10 cellular contexts compared by ENCODE assay signal in genomic region chr1:190436615-190437014, GRCh38. TPM values are rescaled to one million over a fixed set of nuclear protein-coding genes. Genes with fewer than 3 reads are reported as not detected.
DNase-seq lines count a peak whose midpoint lies in the region; ATAC-seq, FAIRE-seq and TF ChIP-seq lines count a peak whose summit lies in the region.
"Had no signal": no experiment of that assay in that cellular context is flagged by ENCODE, and none has a peak within 500 bp of the region (broad histone marks: within the 10 kb centered on the region; RNA-seq: fewer than 3 reads in every experiment).

No MANE protein-coding gene starts in this region.

- DNase-seq in D721Med (ENCODE audit: insufficient read length, low spot score) = no peak
- peak; percentile 55 for DNase-seq in RPMI8226
- DNase-seq in foreskin keratinocyte = peak in 1 of 2 donors; percentile 3
- DNase-seq in midbrain (lab: John Stamatoyannopoulos, UW) = no peak
- no peak for DNase-seq in C1 segment of cervical spinal cord (lab: John Stamatoyannopoulos, UW)
- DNase-seq: NK-92 treated with Interleukin-12 subunit alpha and Interleukin-12 subunit beta, amount 100 ng/mL, for 24 hours; testis had no signal

- no peaks in the 10 kb centered on the region for H3K4me1 ChIP-seq in foreskin keratinocyte
- H3K4me1 ChIP-seq: testis had no signal

- peak; percentile 96 for FAIRE-seq in D721Med (lab: Jason Lieb, UNC)

- no peaks in the 10 kb centered on the region for H3K27me3 ChIP-seq in foreskin keratinocyte
- H3K27me3 ChIP-seq: testis had no signal

- no peak overlapping the region for H3K27ac ChIP-seq in foreskin keratinocyte
- H3K27ac ChIP-seq: testis had no signal

- ATAC-seq in HG02885 (IDR thresholded peaks at IDR 0.05; ENCODE audit: poor library complexity, unreplicated experiment) = peak; percentile 72
- no peak for ATAC-seq in foreskin keratinocyte
- no peak for ATAC-seq in HG02884 (IDR thresholded peaks at IDR 0.05; ENCODE audit: unreplicated experiment)
- ATAC-seq in HG03354 (IDR thresholded peaks at IDR 0.05; ENCODE audit: poor library complexity, severe bottlenecking, unreplicated experiment) = no peak

- peak; percentile 55 for TF ChIP-seq CTCF in D721Med (IDR thresholded peaks at IDR 0.05; ENCODE audit: insufficient read depth, missing control alignments)
- TF ChIP-seq CTCF in foreskin keratinocyte (conservative IDR thresholded peaks at IDR 0.05) = peak; percentile 41

RNA-seq across cellular contexts. Expression of gene BRINP3, which starts 41.0 kb away (rescaled TPM):
- total RNA-seq in foreskin keratinocyte = not detected in 2 replicates
- not detected in 2 replicates for polyA plus RNA-seq in foreskin keratinocyte
